Comparison of ENCODE assay signal across 13 cellular contexts in genomic region chr22:31284241-31284745, GRCh38. TPM values are rescaled to one million over a fixed set of nuclear protein-coding genes. Genes with fewer than 3 reads are reported as not detected.
A peak's percentile ranks its signal among the peaks of the same experiment; 100 is the strongest.
DNase-seq lines count a peak whose midpoint lies in the region; ATAC-seq and TF ChIP-seq lines count a peak whose summit lies in the region.
"Had no signal": no experiment of that assay in that cellular context is flagged by ENCODE, and none has a peak within 500 bp of the region (broad histone marks: within the 10 kb centered on the region; RNA-seq: fewer than 3 reads in every experiment).

No MANE protein-coding gene starts in this region.

- POLR2A ChIA-PET in activated B cell treated with CpG ODN at 0.5 μM for 24 hours (lab: Charles Lee): no interaction called here

- no peaks in the 10 kb centered on the region for H3K27me3 ChIP-seq in thyroid gland
- H3K27me3 ChIP-seq: SJCRH30 had no signal

- no peaks in the 10 kb centered on the region for H3K27me3 Mint-ChIP-seq in activated naive CD4-positive, alpha-beta T cell treated with anti-CD3 and anti-CD28 coated beads, Interleukin-2, amount 10 ng/mL, durations not matched to agents 7 days and 5 days
- no peaks in the 10 kb centered on the region for H3K27me3 Mint-ChIP-seq in activated B cell treated with CpG ODN at 0.5 μM for 24 hours

- 97 to 100% methylated on average over 2 of the region's 2 CpGs for WGBS in thyroid gland, 2 donors

- DNase-seq in activated naive CD4-positive, alpha-beta T cell treated with anti-CD3 and anti-CD28 coated beads, Interleukin-2, amount 10 ng/mL, durations not matched to agents 7 days and 5 days: no peak
- DNase-seq in activated naive CD4-positive, alpha-beta T cell treated with anti-CD3 and anti-CD28 coated beads, Interleukin-2, amount 50 U/mL, for 16 hours: no peak
- DNase-seq in activated B cell treated with CpG ODN at 0.5 μM for 24 hours (no peak), left kidney (ENCODE audit: low read depth, low spot score) (peak; percentile 61), thyroid gland (no peak), SK-N-DZ (ENCODE audit: low spot score) (no peak)
- DNase-seq in activated T-cell treated with anti-CD3 and anti-CD28 coated beads, Interleukin-2, amount 50 U/mL, for 1 hour: no peak
- DNase-seq: activated gamma-delta T cell; mesendoderm; MM.1S; stimulated activated CD4-positive, alpha-beta T cell treated with anti-CD3 and anti-CD28 coated beads, Interleukin-4, amount 100 ng/mL, for 4 hours had no signal

- H3K4me3 ChIP-seq in thyroid gland (replicated peaks in 1 of 3): no peak overlapping the region
- H3K4me3 ChIP-seq: SJCRH30 had no signal

- H3K36me3 Mint-ChIP-seq in activated naive CD4-positive, alpha-beta T cell treated with anti-CD3 and anti-CD28 coated beads, Interleukin-2, amount 10 ng/mL, durations not matched to agents 7 days and 5 days: peaks cover 83% of the 10 kb centered on the region
- H3K36me3 Mint-ChIP-seq in activated B cell treated with CpG ODN at 0.5 μM for 24 hours (ENCODE audit: low read depth): peaks cover 76% of the 10 kb centered on the region

- peaks cover 94% of the 10 kb centered on the region for H3K4me1 Mint-ChIP-seq in activated naive CD4-positive, alpha-beta T cell treated with anti-CD3 and anti-CD28 coated beads, Interleukin-2, amount 10 ng/mL, durations not matched to agents 7 days and 5 days
- peaks cover 50% of the 10 kb centered on the region for H3K4me1 Mint-ChIP-seq in activated B cell treated with CpG ODN at 0.5 μM for 24 hours

- H3K4me3 Mint-ChIP-seq in activated naive CD4-positive, alpha-beta T cell treated with anti-CD3 and anti-CD28 coated beads, Interleukin-2, amount 10 ng/mL, durations not matched to agents 7 days and 5 days: no peak overlapping the region
- no peak overlapping the region for H3K4me3 Mint-ChIP-seq in activated B cell treated with CpG ODN at 0.5 μM for 24 hours

- no peak for ATAC-seq in activated B cell treated with CpG ODN at 0.5 μM for 24 hours (ENCODE audit: low read depth)
- no peak for ATAC-seq in GM19023 (IDR thresholded peaks at IDR 0.05; ENCODE audit: unreplicated experiment)

- TF ChIP-seq CTCF in activated B cell treated with CpG ODN at 0.5 μM for 24 hours (IDR thresholded peaks at IDR 0.05): no peak
- TF ChIP-seq CTCF in thyroid gland (IDR thresholded peaks at IDR 0.05): no peak

- CTCF ChIA-PET in activated naive CD4-positive, alpha-beta T cell treated with anti-CD3 and anti-CD28 coated beads, Interleukin-2, amount 10 ng/mL, durations not matched to agents 7 days and 5 days (lab: Charles Lee): interaction anchor here (1.0 to 2.6 kb wide), 3 partner anchors 11 to 72 kb away, joined by 3 to 19 read pairs (median 11); partner anchors contain the start of gene LIMK2
- CTCF ChIA-PET in activated B cell treated with CpG ODN at 0.5 μM for 24 hours (lab: Charles Lee): interaction anchor here (0.9 to 2.9 kb wide), 3 partner anchors 12 to 34 kb away, joined by 4 to 12 read pairs (median 5); no protein-coding TSS in a partner anchor

- no peak for TF ChIP-seq POLR2A in thyroid gland (IDR thresholded peaks at IDR 0.05)

- H3K36me3 ChIP-seq in thyroid gland: peaks cover 28 to 59% of the 10 kb centered on the region in 2 donors
- H3K36me3 ChIP-seq: SJCRH30 had no signal

- peak overlapping the region; percentile 28 to 99 (median 97) for H3K27ac ChIP-seq in thyroid gland
- H3K27ac ChIP-seq: SJCRH30 had no signal

- intact Hi-C loops in activated B cell treated with CpG ODN at 0.5 μM for 24 hours (cut with micrococcal nuclease): no loop called here
- intact Hi-C loops in thyroid gland (cut with DNase I): no loop called here

- peaks cover 33 to 36% of the 10 kb centered on the region in 2 donors for H3K4me1 ChIP-seq in thyroid gland

- H3K9me3 ChIP-seq in thyroid gland: no peaks in the 10 kb centered on the region
- H3K9me3 ChIP-seq: SJCRH30 had no signal

- H3K9me3 Mint-ChIP-seq in activated naive CD4-positive, alpha-beta T cell treated with anti-CD3 and anti-CD28 coated beads, Interleukin-2, amount 10 ng/mL, durations not matched to agents 7 days and 5 days: no peaks in the 10 kb centered on the region
- no peaks in the 10 kb centered on the region for H3K9me3 Mint-ChIP-seq in activated B cell treated with CpG ODN at 0.5 μM for 24 hours

- H3K27ac Mint-ChIP-seq in activated naive CD4-positive, alpha-beta T cell treated with anti-CD3 and anti-CD28 coated beads, Interleukin-2, amount 10 ng/mL, durations not matched to agents 7 days and 5 days: peak overlapping the region; percentile 99
- peak overlapping the region; percentile 100 for H3K27ac Mint-ChIP-seq in activated B cell treated with CpG ODN at 0.5 μM for 24 hours

RNA-seq across cellular contexts. Expression of gene PIK3IP1, which starts 8.0 kb away (rescaled TPM):
- total RNA-seq in activated B cell treated with CpG ODN at 0.5 μM for 24 hours (20.3 and 21.0 TPM in 2 replicates), thyroid gland (10 to 100 TPM; 39.8 to 88.4 (median 48.1) TPM)
- polyA plus RNA-seq in SK-N-DZ (2014; cell fraction: cytosol; rRNA removed): 9.4 and 10.6 TPM in 2 replicates
- polyA plus RNA-seq in SK-N-DZ (2014; cell fraction: nucleus; rRNA removed): 10.7 and 12.1 TPM in 2 replicates
